ENCODE assay signal across 23 cellular contexts in genomic region chr1:98493469-98493868, GRCh38.
A peak's percentile ranks its signal among the peaks of the same experiment; 100 is the strongest.
DNase-seq lines count a peak whose midpoint lies in the region; ATAC-seq, FAIRE-seq and TF ChIP-seq lines count a peak whose summit lies in the region.
"Had no signal": no experiment of that assay in that cellular context is flagged by ENCODE, and none has a peak within 500 bp of the region (broad histone marks: within the 10 kb centered on the region; RNA-seq: fewer than 3 reads in every experiment).

No MANE protein-coding gene starts in this region.

- no peak overlapping the region for H2AK5ac ChIP-seq in H1 (ENCODE audit: low read depth, low read length)
- no peak overlapping the region for H2AK5ac ChIP-seq in mesendoderm (ENCODE audit: low read length)

- intact Hi-C loops in PC-3 (cut with micrococcal nuclease) = no loop called here
- intact Hi-C loops in activated CD4-positive, alpha-beta T cell treated with anti-CD3 and anti-CD28 coated beads for 36 hours (cut with DNase I, micrococcal nuclease) = no loop called here

- no peaks in the 10 kb centered on the region for H3K27me3 Mint-ChIP-seq in activated CD4-positive, alpha-beta T cell treated with anti-CD3 and anti-CD28 coated beads for 36 hours
- H3K27me3 Mint-ChIP-seq: CD4-positive, alpha-beta T cell had no signal

- no peak for TF ChIP-seq EP300 in H1 (IDR thresholded peaks at IDR 0.05; ENCODE audit: borderline replicate concordance in 1 of 2, low read depth in 2 of 2, low read length in 2 of 2)

- no peak for TF ChIP-seq RAD21 in H1 (IDR thresholded peaks at IDR 0.05 in 1 of 2, conservative IDR thresholded peaks at IDR 0.05 in 1 of 2; ENCODE audit: low read depth in 2 of 2, low read length in 2 of 2)

- no peak for FAIRE-seq in H1 (lab: Jason Lieb, UNC)
- FAIRE-seq: A549, D721Med, GM12892, GM18507 had no signal

- H3K9me3 Mint-ChIP-seq in activated CD4-positive, alpha-beta T cell treated with anti-CD3 and anti-CD28 coated beads for 36 hours (ENCODE audit: low read depth) = no peaks in the 10 kb centered on the region
- H3K9me3 Mint-ChIP-seq: CD4-positive, alpha-beta T cell; HFFc6 had no signal

- no peak overlapping the region for H2BK120ac ChIP-seq in H1 (replicated peaks; ENCODE audit: low read depth, low read length)
- H2BK120ac ChIP-seq in mesendoderm (ENCODE audit: low read depth, low read length) = no peak overlapping the region

- H3K4ac ChIP-seq in H1 (replicated peaks; ENCODE audit: insufficient read length, low read depth, low read length) = no peak overlapping the region
- no peak overlapping the region for H3K4ac ChIP-seq in mesendoderm (ENCODE audit: low read depth, low read length)

- H3K4me1 Mint-ChIP-seq in activated CD4-positive, alpha-beta T cell treated with anti-CD3 and anti-CD28 coated beads for 36 hours = no peaks in the 10 kb centered on the region

- H3K9me3 ChIP-seq in PC-3 (ENCODE audit: low read length) = no peaks in the 10 kb centered on the region
- H3K9me3 ChIP-seq in H1 (ENCODE audit: insufficient read depth in 2 of 2, low read depth in 1 of 2, low read length in 1 of 2) = no peaks in the 10 kb centered on the region
- H3K9me3 ChIP-seq: A549, Caco-2 had no signal

- peaks cover 23% of the 10 kb centered on the region for H3K4me1 ChIP-seq in PC-3 (ENCODE audit: insufficient read depth, low read length)
- H3K4me1 ChIP-seq in H1 (replicated peaks in 1 of 4; ENCODE audit: control insufficient read depth in 3 of 4, insufficient read depth in 4 of 4, low read length in 3 of 4) = no peaks in the 10 kb centered on the region; a peak in 1 of 7 replicates
- H3K4me1 ChIP-seq in mesendoderm (ENCODE audit: control insufficient read depth, low read depth, low read length) = no peaks in the 10 kb centered on the region
- H3K4me1 ChIP-seq: Caco-2 had no signal

- H3K9ac ChIP-seq in PC-3 (ENCODE audit: low read length) (no peak overlapping the region), H1 (replicated peaks in 1 of 4; ENCODE audit: extremely low read depth in 1 of 4, low read depth in 3 of 4, low read length in 3 of 4) (no peak overlapping the region), mesendoderm (ENCODE audit: low read length) (no peak overlapping the region)
- H3K9ac ChIP-seq: GM23248 had no signal

- H3K18ac ChIP-seq in H1 (ENCODE audit: extremely low read depth, low read length) = no peak overlapping the region
- no peak overlapping the region for H3K18ac ChIP-seq in mesendoderm (ENCODE audit: low read length)

- no peaks in the 10 kb centered on the region for H3K9me2 ChIP-seq in PC-3 (replicated peaks; ENCODE audit: low read length)

- H2BK20ac ChIP-seq in H1 (ENCODE audit: low read length) = no peak overlapping the region

- H4K20me1 ChIP-seq in PC-3 (ENCODE audit: low read length) (no peaks in the 10 kb centered on the region), H1 (replicated peaks in 1 of 2; ENCODE audit: control insufficient read depth in 1 of 2, insufficient read depth in 2 of 2, low read length in 2 of 2) (no peaks in the 10 kb centered on the region)

- no peak overlapping the region for H2BK12ac ChIP-seq in H1 (ENCODE audit: low read depth, low read length)

- H3K36me3 ChIP-seq in PC-3 (ENCODE audit: low read depth, low read length) = no peaks in the 10 kb centered on the region
- no peaks in the 10 kb centered on the region for H3K36me3 ChIP-seq in H1 (ENCODE audit: control insufficient read depth in 2 of 4, insufficient read depth in 4 of 4, low read length in 3 of 4)
- no peaks in the 10 kb centered on the region for H3K36me3 ChIP-seq in mesendoderm (ENCODE audit: control insufficient read depth, insufficient read depth, low read length)

- BruUV-seq in PC-3 (replicated peaks; lab: Mats Ljungman, UMichigan) = no TSS peak

- POLR2A ChIA-PET in PC-3 (lab: Charles Lee; ENCODE audit: unreplicated experiment) = no interaction called here
- POLR2A ChIA-PET in H1 (lab: Charles Lee; ENCODE audit: partially characterized antibody) = no interaction called here
- POLR2A ChIA-PET in activated CD4-positive, alpha-beta T cell treated with anti-CD3 and anti-CD28 coated beads for 36 hours (lab: Charles Lee) = no interaction called here

- H3K79me2 ChIP-seq in PC-3 (ENCODE audit: low read length) (no peaks in the 10 kb centered on the region), H1 (ENCODE audit: control insufficient read depth in 1 of 2, insufficient read depth in 2 of 2, low read length in 2 of 2) (no peaks in the 10 kb centered on the region), mesendoderm (ENCODE audit: control insufficient read depth, insufficient read depth, low read length) (no peaks in the 10 kb centered on the region)

- no peak overlapping the region for H3K14ac ChIP-seq in H1 (ENCODE audit: insufficient read length)

- no peak overlapping the region for H4K91ac ChIP-seq in H1 (replicated peaks; ENCODE audit: insufficient read length, low read length)

- peak; percentile 62 for DNase-seq in DMS53 (lab: John Stamatoyannopoulos, UW)
- no peak for DNase-seq in DMS53 treated with DMSO at 0.1 percent for 48 hours (lab: John Stamatoyannopoulos, UW; ENCODE audit: unreplicated experiment)
- peak; percentile 50 for DNase-seq in PC-3
- no peak for DNase-seq in H1 (ENCODE audit: low read depth in 1 of 2, low spot score in 2 of 2)
- peak; percentile 5 for DNase-seq in mesendoderm
- no peak for DNase-seq in activated effector memory CD4-positive, alpha-beta T cell treated with anti-CD3 and anti-CD28 coated beads, Interleukin-2, amount 50 U/mL, for 16 hours
- no peak for DNase-seq in activated CD4-positive, alpha-beta T cell treated with anti-CD3 and anti-CD28 coated beads for 36 hours
- DNase-seq in DMS79 (lab: John Stamatoyannopoulos, UW) = no peak
- DNase-seq: AML-193; Caco-2; CD4-positive, alpha-beta T cell; DND-41; GDM1; GM23248; H7; HFFc6 had no signal

- H3K4me3 ChIP-seq in PC-3 (ENCODE audit: low read length) (no peak overlapping the region), H1 (ENCODE audit: extremely low read depth in 1 of 4, insufficient read depth in 2 of 4, low read depth in 3 of 4, low read length in 4 of 4) (no peak overlapping the region), mesendoderm (ENCODE audit: low read length) (no peak overlapping the region)
- H3K4me3 ChIP-seq: A549, GM23248 had no signal

- H3K79me1 ChIP-seq in H1 (ENCODE audit: low read depth, low read length) (no peaks in the 10 kb centered on the region), mesendoderm (ENCODE audit: low read length) (no peaks in the 10 kb centered on the region)

- H3K36me3 Mint-ChIP-seq in activated CD4-positive, alpha-beta T cell treated with anti-CD3 and anti-CD28 coated beads for 36 hours (ENCODE audit: low read depth) = no peaks in the 10 kb centered on the region

- CTCF ChIA-PET in PC-3 (lab: Charles Lee) (no interaction called here), H1 (lab: Charles Lee; ENCODE audit: partially characterized antibody) (interaction anchor here (1.7 kb wide), 1 partner anchor 11 kb away, joined by 4 read pairs; no protein-coding TSS in a partner anchor)
- CTCF ChIA-PET in activated CD4-positive, alpha-beta T cell treated with anti-CD3 and anti-CD28 coated beads for 36 hours (lab: Charles Lee) = no interaction called here

- no peak overlapping the region for H3K27ac Mint-ChIP-seq in activated CD4-positive, alpha-beta T cell treated with anti-CD3 and anti-CD28 coated beads for 36 hours
- H3K27ac Mint-ChIP-seq: CD4-positive, alpha-beta T cell; HFFc6 had no signal

- no peak for TF ChIP-seq POLR2A in H1 (IDR thresholded peaks at IDR 0.05; ENCODE audit: control extremely low read depth in 1 of 2, low read depth in 2 of 2, low read length in 2 of 2)

- H3K23me2 ChIP-seq in H1 (ENCODE audit: low read depth, low read length) = no peaks in the 10 kb centered on the region

- TF ChIP-seq CTCF in PC-3 (conservative IDR thresholded peaks at IDR 0.05; ENCODE audit: low read depth, low read length) (no peak), H1 (IDR thresholded peaks at IDR 0.05; ENCODE audit: control extremely low read depth in 1 of 3, insufficient read depth in 1 of 3, low read depth in 1 of 3, low read length in 3 of 3) (no peak)

- H3K4me2 ChIP-seq in PC-3 (ENCODE audit: low read length) (no peak overlapping the region), H1 (ENCODE audit: insufficient read depth in 1 of 2, low read depth in 2 of 2, low read length in 2 of 2) (no peak overlapping the region), mesendoderm (ENCODE audit: low read length) (no peak overlapping the region)
- H3K4me2 ChIP-seq: A549 had no signal

- H3K56ac ChIP-seq in H1 (replicated peaks; ENCODE audit: insufficient read length, low read depth, low read length) (no peak overlapping the region), mesendoderm (ENCODE audit: low read length) (no peak overlapping the region)

- no peak overlapping the region for H3K4me3 Mint-ChIP-seq in activated CD4-positive, alpha-beta T cell treated with anti-CD3 and anti-CD28 coated beads for 36 hours
- H3K4me3 Mint-ChIP-seq: CD4-positive, alpha-beta T cell; HFFc6 had no signal

- H4K5ac ChIP-seq in H1 (ENCODE audit: insufficient read length, low read depth, low read length) (no peak overlapping the region), mesendoderm (ENCODE audit: low read length) (no peak overlapping the region)

- H2BK15ac ChIP-seq in H1 (ENCODE audit: low read length) (no peak overlapping the region), mesendoderm (replicated peaks; ENCODE audit: low read depth) (no peak overlapping the region)

- H3K23ac ChIP-seq in H1 (ENCODE audit: insufficient read length) (no peak overlapping the region), mesendoderm (ENCODE audit: low read length) (no peak overlapping the region)

- no peak overlapping the region for H2AFZ ChIP-seq in PC-3 (ENCODE audit: low read length)
- 0 out of 2 replicates have a peak overlapping the region, but pooled peaks have one; percentile 50 for H2AFZ ChIP-seq in H1 (ENCODE audit: low read length)
- H2AFZ ChIP-seq: GM23248 had no signal

- H3K27me3 ChIP-seq in PC-3 (ENCODE audit: low read length) (no peaks in the 10 kb centered on the region), H1 (replicated peaks in 1 of 4; ENCODE audit: control insufficient read depth in 3 of 4, extremely low read depth in 1 of 4, insufficient read depth in 3 of 4, low read length in 3 of 4) (no peaks in the 10 kb centered on the region), mesendoderm (ENCODE audit: insufficient read depth, low read length, poor library complexity) (no peaks in the 10 kb centered on the region)

- H3K27ac ChIP-seq in PC-3 (ENCODE audit: low read length) (no peak overlapping the region), H1 (ENCODE audit: low read depth, low read length) (no peak overlapping the region), mesendoderm (ENCODE audit: low read depth, low read length) (no peak overlapping the region)
- H3K27ac ChIP-seq: 22Rv1, A549, C4-2B, GM23248 had no signal

- H3F3A ChIP-seq in PC-3 (ENCODE audit: low read length, unreplicated experiment) = peaks cover 7% of the 10 kb centered on the region

- H2BK5ac ChIP-seq in H1 (ENCODE audit: low read depth, low read length) = no peak overlapping the region
- H2BK5ac ChIP-seq in mesendoderm (ENCODE audit: low read length) = no peak overlapping the region

- peak; percentile 44; the same call in 1 of the 2 replicates for ATAC-seq in PC-3
- ATAC-seq in activated CD4-positive, alpha-beta T cell treated with anti-CD3 and anti-CD28 coated beads for 36 hours = no peak
- ATAC-seq: A549, HCT116 had no signal

- H4K8ac ChIP-seq in H1 (ENCODE audit: extremely low read depth, insufficient read depth, low read length) (no peak overlapping the region), mesendoderm (ENCODE audit: low read depth, low read length) (no peak overlapping the region)

Comparison
In these comparisons a context has a peak if more than half of its experiments do, and no peak if none do; other contexts are left out.
1. DNase-seq: peak in DMS53 (single experiment), PC-3 (single experiment) and mesendoderm (single experiment); none in DMS53 treated with DMSO at 0.1 percent for 48 hours (single experiment), H1 (0 of 2), activated effector memory CD4-positive, alpha-beta T cell treated with anti-CD3 and anti-CD28 coated beads, Interleukin-2, amount 50 U/mL, for 16 hours (single experiment), activated CD4-positive, alpha-beta T cell treated with anti-CD3 and anti-CD28 coated beads for 36 hours (single experiment) and DMS79 (single experiment).